Comparison of ENCODE assay signal across 1 cellular context in genomic region chr15:40441012-40441735, GRCh38.
A peak's percentile ranks its signal among the peaks of the same experiment; 100 is the strongest.
TF ChIP-seq lines count a peak whose summit lies in the region.

No MANE protein-coding gene starts in this region.

TF ChIP-seq in WTC11, 78 proteins besides CTCF, POLR2A, EP300 and RAD21 (continued from another document):
- TF ChIP-seq AFF4 (CRISPR knock-in tag; IDR thresholded peaks at IDR 0.05; ENCODE audit: borderline replicate concordance) (no peak), FOXP1 (CRISPR knock-in tag; IDR thresholded peaks at IDR 0.05; ENCODE audit: borderline replicate concordance) (peak; percentile 66; the same call in 1 of the 2 replicates), IRF2 (CRISPR knock-in tag; IDR thresholded peaks at IDR 0.05; ENCODE audit: borderline replicate concordance, low read depth) (no peak), ZNF232 (CRISPR knock-in tag; IDR thresholded peaks at IDR 0.05) (no peak), FOXJ3 (CRISPR knock-in tag; IDR thresholded peaks at IDR 0.05; ENCODE audit: borderline replicate concordance) (no peak), TCF7 (CRISPR knock-in tag; IDR thresholded peaks at IDR 0.05; ENCODE audit: low read depth) (no peak; the same call in 1 of the 2 replicates), AR (CRISPR knock-in tag; IDR thresholded peaks at IDR 0.05) (no peak), JUN (CRISPR knock-in tag; IDR thresholded peaks at IDR 0.05) (0 out of 2 replicates have a peak, but pooled peaks have one; percentile 34)
TF ChIP-seq in WTC11: peak in this region for 6.
